31 cellular contexts compared by ENCODE assay signal in genomic region chr22:24099661-24100060, GRCh38.
DNase-seq lines count a peak whose midpoint lies in the region; ATAC-seq and TF ChIP-seq lines count a peak whose summit lies in the region.
"Had no signal": no experiment of that assay in that cellular context is flagged by ENCODE, and none has a peak within 500 bp of the region (broad histone marks: within the 10 kb centered on the region; RNA-seq: fewer than 3 reads in every experiment).

No MANE protein-coding gene starts in this region.

- DNase-seq in Right ventricle myocardium superior: no peak
- no peak for DNase-seq in right cardiac atrium
- DNase-seq in heart left ventricle: peak in 1 of 5 donors; percentile 61
- peak; percentile 49 for DNase-seq in posterior vena cava (ENCODE audit: low spot score)
- no peak for DNase-seq in SK-N-DZ (ENCODE audit: low spot score)
- no peak for DNase-seq in esophagus squamous epithelium (lab: John Stamatoyannopoulos, UW)
- DNase-seq in DMS153 treated with DMSO at 0.1 percent for 48 hours (lab: John Stamatoyannopoulos, UW; ENCODE audit: unreplicated experiment): no peak
- no peak for DNase-seq in putamen (ENCODE audit: low spot score)
- DNase-seq: activated CD4-positive, alpha-beta T cell treated with anti-CD3 and anti-CD28 coated beads, Interleukin-2, amount 10 ng/mL, durations not matched to agents 24 days and 14 days; activated CD8-positive, alpha-beta memory T cell treated with anti-CD3 and anti-CD28 coated beads for 24 hours; activated naive CD8-positive, alpha-beta T cell treated with anti-CD3 and anti-CD28 coated beads, Interleukin-2, amount 10 ng/mL, durations not matched to agents 7 days and 5 days; activated T-cell treated with anti-CD3 and anti-CD28 coated beads for 4 hours; CD4-positive, alpha-beta memory T cell; cortex of kidney; effector memory CD8-positive, alpha-beta T cell; erythroblast; GOT3; HFFc6; naive thymus-derived CD4-positive, alpha-beta T cell; NCI-H2171; occipital lobe; OCI-M1; SHP77 treated with DMSO at 0.1 percent for 48 hours; stimulated activated CD4-positive, alpha-beta T cell treated with anti-CD3 and anti-CD28 coated beads, Interleukin-1b, Interleukin-23, amount 100 ng/mL, for 48 hours; stimulated activated naive CD8-positive, alpha-beta T cell treated with anti-CD3 and anti-CD28 coated beads, Interleukin-15, Interleukin-2, amounts not matched to agents 100 U/mL and 50 U/mL, for 24 hours; SW 1271; T1000 had no signal

- no peaks in the 10 kb centered on the region for H3K27me3 ChIP-seq in right cardiac atrium (ENCODE audit: control insufficient read depth, insufficient read depth)
- no peaks in the 10 kb centered on the region for H3K27me3 ChIP-seq in heart left ventricle
- H3K27me3 ChIP-seq in esophagus squamous epithelium: no peaks in the 10 kb centered on the region
- H3K27me3 ChIP-seq: ascending aorta, vagina had no signal

- intact Hi-C loops in Right ventricle myocardium superior (cut with DNase I): no loop called here
- intact Hi-C loops in right cardiac atrium (cut with DNase I): loop anchor here in 2 of 4 donors (5.0 to 10.0 kb wide), 2 partner anchors 55 to 78 kb away; no protein-coding TSS in a partner anchor
- intact Hi-C loops in heart left ventricle (cut with DNase I): loop anchor here in 3 of 10 donors (10.0 kb wide), 2 partner anchors 95 to 145 kb away; partner anchors contain the start of genes GSTT4 (in 2 of the 3) and GGT5 (in 1 of the 3)
- intact Hi-C loops in posterior vena cava (cut with DNase I): loop anchor here in 1 of 2 donors (10.0 kb wide), 1 partner anchor 75 kb away; no protein-coding TSS in a partner anchor
- intact Hi-C loops in esophagus squamous epithelium (cut with DNase I): no loop called here

- H3K4me1 ChIP-seq in right cardiac atrium (ENCODE audit: control insufficient read depth, insufficient read depth, low read length) (peaks cover 10% of the 10 kb centered on the region), heart left ventricle (peaks cover 0 to 30% (median 4%) of the 10 kb centered on the region in 12 donors), esophagus squamous epithelium (peaks cover 0 to 8% (median 6%) of the 10 kb centered on the region in 3 donors)

- peak; percentile 50 for ATAC-seq in Right ventricle myocardium superior (ENCODE audit: poor library complexity)
- no peak for ATAC-seq in right cardiac atrium
- peak in 3 of 4 donors; percentile 37 to 55 (median 40) for ATAC-seq in heart left ventricle
- ATAC-seq: effector memory CD8-positive, alpha-beta T cell; naive thymus-derived CD4-positive, alpha-beta T cell; stimulated activated naive CD8-positive, alpha-beta T cell treated with anti-CD3 and anti-CD28 coated beads, Interleukin-15, Interleukin-2, amounts not matched to agents 100 U/mL and 50 U/mL, for 24 hours had no signal

- TF ChIP-seq POLR2A in heart left ventricle (IDR thresholded peaks at IDR 0.05): no peak
- TF ChIP-seq POLR2A in esophagus squamous epithelium (IDR thresholded peaks at IDR 0.05): no peak

- no peak for TF ChIP-seq CTCF in heart left ventricle (IDR thresholded peaks at IDR 0.05)
- TF ChIP-seq CTCF in esophagus squamous epithelium (IDR thresholded peaks at IDR 0.05): no peak

- no peaks in the 10 kb centered on the region for H3K9me3 ChIP-seq in right cardiac atrium (ENCODE audit: control insufficient read depth, low read length)
- no peaks in the 10 kb centered on the region for H3K9me3 ChIP-seq in heart left ventricle
- no peaks in the 10 kb centered on the region for H3K9me3 ChIP-seq in esophagus squamous epithelium
- H3K9me3 ChIP-seq: ascending aorta, thoracic aorta, vagina had no signal

- no peak overlapping the region for H3K27ac ChIP-seq in right cardiac atrium (ENCODE audit: low read length)
- peak overlapping the region in 3 of 12 donors; percentile 2 to 42 (median 19) for H3K27ac ChIP-seq in heart left ventricle
- H3K27ac ChIP-seq in esophagus squamous epithelium: no peak overlapping the region
- H3K27ac ChIP-seq: ascending aorta, thoracic aorta, vagina had no signal

- H3K36me3 ChIP-seq in heart left ventricle (peaks cover 0 to 79% (median 60%) of the 10 kb centered on the region in 9 donors), esophagus squamous epithelium (peaks cover 8 to 97% (median 8%) of the 10 kb centered on the region in 3 donors)

- no peak overlapping the region for H3K4me3 ChIP-seq in right cardiac atrium (ENCODE audit: low read length)
- H3K4me3 ChIP-seq in heart left ventricle: no peak overlapping the region
- H3K4me3 ChIP-seq in esophagus squamous epithelium: no peak overlapping the region
- H3K4me3 ChIP-seq: ascending aorta, smooth muscle cell, thoracic aorta, vagina had no signal

- 73% methylated on average over 4 of the region's 4 CpGs for WGBS in right cardiac atrium
- 47 to 78% (median 63%) methylated on average over 4 of the region's 4 CpGs for WGBS in heart left ventricle, 4 donors
- WGBS in esophagus squamous epithelium, 2 donors: 91% methylated on average over 4 of the region's 4 CpGs; no CpG with 5 or more reads in 1 of the 2 donors

Comparison
In these comparisons a context has a peak if more than half of its experiments do, and no peak if none do; other contexts are left out.
1. ATAC-seq: peak in Right ventricle myocardium superior (single experiment) and heart left ventricle (3 of 4); none in right cardiac atrium (0 of 2).